Comparison of ENCODE assay signal across 8 cellular contexts in genomic region chr21:46183910-46184624, GRCh38. TPM values are rescaled to one million over a fixed set of nuclear protein-coding genes. Genes with fewer than 3 reads are reported as not detected.
DNase-seq lines count a peak whose midpoint lies in the region; ATAC-seq and TF ChIP-seq lines count a peak whose summit lies in the region.

SPATC1L (minus strand) TSS chr21:46184459; CDS start chr21:46182816, 1,643 bp downstream.

- peak within 1 kb of the TSS; percentile 74 to 95 (median 79) for H3K27ac Mint-ChIP-seq in CD8-positive, alpha-beta memory T cell
- H3K27ac Mint-ChIP-seq in naive thymus-derived CD8-positive, alpha-beta T cell, result peak within 1 kb of the TSS; percentile 63 to 93 (median 89)

- no peaks in the 10 kb centered on the region for H3K9me3 Mint-ChIP-seq in CD8-positive, alpha-beta memory T cell
- no peaks in the 10 kb centered on the region for H3K9me3 Mint-ChIP-seq in naive thymus-derived CD8-positive, alpha-beta T cell

- no peak for TF ChIP-seq CTCF in stomach (IDR thresholded peaks at IDR 0.05)

- no peak for TF ChIP-seq POLR2A in stomach (IDR thresholded peaks at IDR 0.05)

- no peaks in the 10 kb centered on the region for H3K36me3 ChIP-seq in CD8-positive, alpha-beta memory T cell (ENCODE audit: insufficient read depth, low read length)
- H3K36me3 ChIP-seq in H7 (replicated peaks; ENCODE audit: control insufficient read depth, insufficient read depth, low read length) (no peaks in the 10 kb centered on the region; the same call in 1 of the 2 replicates), stomach (peaks cover 0 to 18% (median 0%) of the 10 kb centered on the region in 4 donors)

- H3K4me1 Mint-ChIP-seq in CD8-positive, alpha-beta memory T cell, result peaks cover 0 to 17% (median 9%) of the 10 kb centered on the region in 3 donors
- peaks cover 2 to 15% (median 7%) of the 10 kb centered on the region in 4 donors for H3K4me1 Mint-ChIP-seq in naive thymus-derived CD8-positive, alpha-beta T cell

- TF ChIP-seq EP300 in stomach (IDR thresholded peaks at IDR 0.05), result no peak

- H3K27me3 ChIP-seq in CD8-positive, alpha-beta memory T cell (ENCODE audit: insufficient read depth, low read length, poor library complexity, severe bottlenecking), result peaks cover 6% of the 10 kb centered on the region
- no peaks in the 10 kb centered on the region for H3K27me3 ChIP-seq in H7 (ENCODE audit: control insufficient read depth, insufficient read depth, low read length)
- peaks cover 0 to 14% (median 0%) of the 10 kb centered on the region in 3 donors for H3K27me3 ChIP-seq in stomach

- POLR2A ChIA-PET in CD8-positive, alpha-beta memory T cell (lab: Charles Lee), result no interaction called here
- POLR2A ChIA-PET in naive thymus-derived CD8-positive, alpha-beta T cell (lab: Charles Lee), result no interaction called here

- peak within 1 kb of the TSS; percentile 66 for H3K4me3 ChIP-seq in CD8-positive, alpha-beta memory T cell (ENCODE audit: low read length)
- H3K4me3 ChIP-seq in H7 (ENCODE audit: insufficient read depth, low read depth, low read length) (peak within 1 kb of the TSS; percentile 75), stomach (peak within 1 kb of the TSS; percentile 46 to 61 (median 56))

- peaks cover 0 to 16% of the 10 kb centered on the region in 2 donors for H3K27me3 Mint-ChIP-seq in CD8-positive, alpha-beta memory T cell
- H3K27me3 Mint-ChIP-seq in naive thymus-derived CD8-positive, alpha-beta T cell, result no peaks in the 10 kb centered on the region

- 0 to 21% (median 3%) methylated on average over 17 to 21 of the region's 24 CpGs for WGBS in stomach, 5 donors

- intact Hi-C loops in stomach (cut with DNase I; ENCODE audit: low total_unique reads), result no loop called here

- peaks cover 0 to 2% (median 0%) of the 10 kb centered on the region in 3 donors for H3K36me3 Mint-ChIP-seq in CD8-positive, alpha-beta memory T cell
- peaks cover 0 to 4% (median 3%) of the 10 kb centered on the region in 3 donors for H3K36me3 Mint-ChIP-seq in naive thymus-derived CD8-positive, alpha-beta T cell

- CTCF ChIA-PET in CD8-positive, alpha-beta memory T cell (lab: Charles Lee), result no interaction called here

- peak; percentile 13 to 63 for ATAC-seq in naive thymus-derived CD8-positive, alpha-beta T cell
- ATAC-seq in GM19452 (IDR thresholded peaks at IDR 0.05; ENCODE audit: unreplicated experiment), result no peak

- peak within 1 kb of the TSS; percentile 74 for H3K27ac ChIP-seq in CD8-positive, alpha-beta memory T cell (ENCODE audit: low read depth, low read length)
- peak within 1 kb of the TSS; percentile 79 to 95 (median 81) for H3K27ac ChIP-seq in stomach

- H3K4me3 Mint-ChIP-seq in CD8-positive, alpha-beta memory T cell, result peak within 1 kb of the TSS; percentile 59 to 92 (median 80)
- peak within 1 kb of the TSS; percentile 79 to 91 (median 86) for H3K4me3 Mint-ChIP-seq in naive thymus-derived CD8-positive, alpha-beta T cell

- H3K4me1 ChIP-seq in CD8-positive, alpha-beta memory T cell (ENCODE audit: insufficient read depth, low read length), result peaks cover 15% of the 10 kb centered on the region
- H3K4me1 ChIP-seq in stomach, result peaks cover 6 to 34% (median 16%) of the 10 kb centered on the region in 4 donors

- H3K9me3 ChIP-seq in CD8-positive, alpha-beta memory T cell (ENCODE audit: low read length), result no peaks in the 10 kb centered on the region
- H3K9me3 ChIP-seq in stomach, result no peaks in the 10 kb centered on the region

- peak in 1 of 5 donors; percentile 30 for DNase-seq in CD8-positive, alpha-beta memory T cell
- DNase-seq in H7 (peak; percentile 94), NCI-H446 treated with DMSO at 0.1 percent for 48 hours (lab: John Stamatoyannopoulos, UW) (peak; percentile 42), fibroblast of peridontal ligament (ENCODE audit: extremely low read depth) (peak; percentile 66), stomach (peak; percentile 39)
- DNase-seq in activated T-cell treated with anti-CD3 and anti-CD28 coated beads, Interleukin-2, amount 50 U/mL, for 48 hours, result peak; percentile 63 to 73
- peak in 3 of 10 donors; percentile 48 to 65 (median 52) for DNase-seq in naive thymus-derived CD8-positive, alpha-beta T cell

RNA-seq across cellular contexts. Expression of gene SPATC1L, which starts in this region (rescaled TPM):
- 1 to 10 TPM; 5.0 TPM for total RNA-seq in CD8-positive, alpha-beta memory T cell
- polyA plus RNA-seq in CD8-positive, alpha-beta memory T cell, result 10.7 TPM
- 35.5 and 41.5 TPM in 2 replicates for total RNA-seq in H7 (2014; rRNA removed; shearing (Covaris generic))
- total RNA-seq in naive thymus-derived CD8-positive, alpha-beta T cell, result 10 to 100 TPM; 11.2 TPM
- 10 to 100 TPM; 13.0 to 20.5 (median 13.6) TPM for polyA plus RNA-seq in naive thymus-derived CD8-positive, alpha-beta T cell
- total RNA-seq in stomach, result 10 to 100 TPM in 2 of 5 donors, 1 to 10 TPM in 1, under 1 TPM in 1, not detected in 1; 0.72 to 26.4 (median 8.0) TPM
- 10 to 100 TPM in 2 of 3 donors, 1 to 10 TPM in 1; 7.0 to 14.2 (median 13.7) TPM for polyA plus RNA-seq in stomach
